22 cellular contexts compared by ENCODE assay signal in the genomic region with DNA sequence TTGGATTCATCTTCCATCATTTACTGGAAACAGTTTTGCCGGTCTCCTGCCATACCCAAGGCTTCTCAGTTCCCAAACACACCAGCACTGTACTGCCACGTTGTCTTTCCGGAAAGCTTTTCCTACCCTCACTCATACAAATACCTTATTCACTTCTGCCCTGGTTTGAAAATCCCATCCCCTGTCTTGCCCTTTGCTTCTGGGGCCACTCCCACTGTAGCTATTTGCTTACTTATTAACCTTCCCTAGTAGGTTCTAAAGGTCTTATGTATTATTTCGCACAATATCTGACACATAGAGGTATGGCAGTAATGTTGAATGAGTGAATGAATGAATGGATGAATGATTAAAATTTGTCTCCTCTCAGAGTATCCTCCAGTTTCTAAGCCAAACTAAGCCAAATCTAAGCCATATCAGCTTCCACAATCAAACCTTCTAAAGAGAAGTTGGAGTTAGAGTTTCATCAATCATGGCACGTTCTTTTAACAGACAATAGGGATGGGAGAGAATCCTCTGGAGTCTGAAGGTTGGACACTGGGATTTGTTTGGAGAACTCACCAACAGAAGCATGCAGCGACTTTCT. TPM values are rescaled to one million over a fixed set of nuclear protein-coding genes. Genes with fewer than 3 reads are reported as not detected.
DNase-seq lines count a peak whose midpoint lies in the region; ATAC-seq, FAIRE-seq and TF ChIP-seq lines count a peak whose summit lies in the region.
"Had no signal": no experiment of that assay in that cellular context is flagged by ENCODE, and none has a peak within 500 bp of the region (broad histone marks: within the 10 kb centered on the region; RNA-seq: fewer than 3 reads in every experiment).

No MANE protein-coding gene starts in this region.

- peak; percentile 7 for FAIRE-seq in bronchial epithelial cell (lab: Jason Lieb, UNC)
- FAIRE-seq: HTR-8/SVneo had no signal

- DNase-seq in bronchial epithelial cell (ENCODE audit: low read depth) (no peak), left kidney (ENCODE audit: low read depth, low spot score) (peak; percentile 31), NCI-H1092 (lab: John Stamatoyannopoulos, UW) (no peak), ACHN (no peak), HK-2 (ENCODE audit: unreplicated experiment) (no peak)
- DNase-seq: 8988T; CD4-positive, CD25-positive, alpha-beta regulatory T cell; COR-L47; DMS153; GDM1; Kasumi-1; NCI-H1694 treated with DMSO at 0.1 percent for 48 hours; NCI-H510A treated with DMSO at 0.1 percent for 48 hours; NCI-H774; PC-9 had no signal

- TF ChIP-seq CTCF in 22Rv1 (IDR thresholded peaks at IDR 0.05) (no peak), bronchial epithelial cell (IDR thresholded peaks at IDR 0.05; ENCODE audit: insufficient read depth, low read length, severe bottlenecking) (no peak)

- no peaks in the 10 kb centered on the region for H3K27me3 ChIP-seq in bronchial epithelial cell (ENCODE audit: control insufficient read depth, insufficient read depth, low read length)
- H3K27me3 ChIP-seq in muscle layer of duodenum (ENCODE audit: low read depth, low read length) = no peaks in the 10 kb centered on the region

- peak overlapping the region; percentile 84 for H3K27ac ChIP-seq in 22Rv1
- peak overlapping the region; percentile 64 for H3K27ac ChIP-seq in muscle layer of duodenum (ENCODE audit: low read length)
- H3K27ac ChIP-seq: PC-9 had no signal

- ATAC-seq in HG03520 (IDR thresholded peaks at IDR 0.05; ENCODE audit: unreplicated experiment) = no peak

- peaks cover 0 to 9% of the 10 kb centered on the region in 2 donors for H3K4me1 ChIP-seq in muscle layer of duodenum (ENCODE audit: control insufficient read depth in 1 of 2, insufficient read depth in 2 of 2, low read length in 2 of 2)
- H3K4me1 ChIP-seq: HAP-1 had no signal

- H3K9me3 ChIP-seq in muscle layer of duodenum (ENCODE audit: control insufficient read depth in 1 of 2, low read length in 2 of 2) = no peaks in the 10 kb centered on the region
- H3K9me3 ChIP-seq: HAP-1 had no signal

- in situ Hi-C loops in ACHN (cut with HindIII; ENCODE audit: low pct_ligation_motif_present, low pct_unique_long_range_greater_than_20kb, low sequenced_read_pairs) = no loop called here

- H3K36me3 ChIP-seq in bronchial epithelial cell (ENCODE audit: control insufficient read depth, insufficient read depth, low read length) (no peaks in the 10 kb centered on the region), muscle layer of duodenum (ENCODE audit: control insufficient read depth in 1 of 2, insufficient read depth in 2 of 2, low read length in 2 of 2) (no peaks in the 10 kb centered on the region)
- H3K36me3 ChIP-seq: HAP-1 had no signal

- H3K4me3 ChIP-seq in bronchial epithelial cell (ENCODE audit: low read depth, low read length) (no peak overlapping the region), muscle layer of duodenum (ENCODE audit: low read depth in 1 of 2, low read length in 2 of 2) (no peak overlapping the region)
- H3K4me3 ChIP-seq: HAP-1, PC-9 had no signal

RNA-seq across cellular contexts. Expression of a gene that starts 18.6 kb away (rescaled TPM):
- total RNA-seq in bronchial epithelial cell = 0.26 TPM in 1 of 2 replicates, not detected in the other
- total RNA-seq: B cell; CD4-positive, CD25-positive, alpha-beta regulatory T cell; Daoy had no signal
